ENCODE assay signal across 15 cellular contexts in the genomic region with DNA sequence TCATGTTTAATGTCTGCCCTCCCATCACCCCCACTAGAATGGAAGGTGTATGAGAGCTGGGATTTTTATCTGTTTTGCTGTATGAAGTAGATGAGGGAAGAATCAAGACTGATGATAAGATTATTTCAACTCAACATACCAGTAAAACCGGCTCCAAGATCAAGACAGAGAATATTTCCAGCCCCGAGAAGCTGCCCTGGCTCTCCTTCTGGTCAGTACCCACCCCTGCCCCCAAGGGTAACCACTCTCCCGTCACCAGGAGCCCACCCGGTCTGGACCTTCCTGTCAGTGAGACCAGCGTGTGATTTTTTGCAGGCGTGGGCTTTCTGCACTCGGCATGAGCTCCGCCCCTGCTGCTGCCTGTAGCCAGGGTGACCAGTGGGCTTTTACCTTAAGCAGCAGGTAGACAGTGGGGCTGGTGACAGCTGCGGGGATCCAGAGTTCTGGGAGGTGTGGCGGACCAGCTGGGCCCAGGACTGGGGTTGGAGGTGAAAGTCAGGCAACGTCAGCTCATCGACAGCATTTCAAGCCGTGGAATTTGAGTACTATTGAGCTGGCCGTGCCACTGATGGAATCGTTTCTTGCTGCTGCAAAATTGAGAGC. TPM values are rescaled to one million over a fixed set of nuclear protein-coding genes. Genes with fewer than 3 reads are reported as not detected.
DNase-seq lines count a peak whose midpoint lies in the region; ATAC-seq and TF ChIP-seq lines count a peak whose summit lies in the region.
"Had no signal": no experiment of that assay in that cellular context is flagged by ENCODE, and none has a peak within 500 bp of the region (broad histone marks: within the 10 kb centered on the region; RNA-seq: fewer than 3 reads in every experiment).

No MANE protein-coding gene starts in this region.

- intact Hi-C loops in A673 (cut with micrococcal nuclease; ENCODE audit: unreplicated experiment), result no loop called here
- intact Hi-C loops in PC-3 (cut with micrococcal nuclease), result loop anchor here (5.0 kb wide), 1 partner anchor 42 kb away; no protein-coding TSS in a partner anchor

- H3F3A ChIP-seq in PC-3 (ENCODE audit: low read length, unreplicated experiment), result no peaks in the 10 kb centered on the region

- H3K9me3 ChIP-seq in A673 (ENCODE audit: low read depth, low read length, poor library complexity, severe bottlenecking) (no peaks in the 10 kb centered on the region), PC-3 (ENCODE audit: low read length) (no peaks in the 10 kb centered on the region)
- H3K9me3 ChIP-seq: BLaER1 had no signal

- POLR2A ChIA-PET in A673 (lab: Charles Lee; ENCODE audit: low non-redundant PET) (no interaction called here), PC-3 (lab: Charles Lee; ENCODE audit: unreplicated experiment) (no interaction called here)

- peak overlapping the region; percentile 13 for H3K27ac ChIP-seq in A673 (ENCODE audit: low read depth, low read length, poor library complexity, severe bottlenecking)
- H3K27ac ChIP-seq in PC-3 (ENCODE audit: low read length), result no peak overlapping the region
- H3K27ac ChIP-seq: BLaER1, HL-60, SK-N-MC had no signal

- H4K20me1 ChIP-seq in PC-3 (ENCODE audit: low read length), result no peaks in the 10 kb centered on the region
- H4K20me1 ChIP-seq: BLaER1 had no signal

- no peaks in the 10 kb centered on the region for H3K27me3 Mint-ChIP-seq in osteocyte (ENCODE audit: unreplicated experiment)

- H3K27ac Mint-ChIP-seq in osteocyte (ENCODE audit: unreplicated experiment), result peak overlapping the region; percentile 25
- H3K27ac Mint-ChIP-seq: H9 had no signal

- H3K9me3 Mint-ChIP-seq in osteocyte (ENCODE audit: unreplicated experiment), result no peaks in the 10 kb centered on the region
- H3K9me3 Mint-ChIP-seq: H9 had no signal

- H3K9me2 ChIP-seq in PC-3 (replicated peaks; ENCODE audit: low read length), result no peaks in the 10 kb centered on the region

- no TSS peak for BruUV-seq in A673 (replicated peaks; lab: Mats Ljungman, UMichigan)
- no TSS peak for BruUV-seq in PC-3 (replicated peaks; lab: Mats Ljungman, UMichigan)

- H3K4me1 ChIP-seq in A673 (ENCODE audit: insufficient read depth, low read length, poor library complexity, severe bottlenecking) (peaks cover 16% of the 10 kb centered on the region), PC-3 (ENCODE audit: insufficient read depth, low read length) (peaks cover 45% of the 10 kb centered on the region)

- H2AFZ ChIP-seq in PC-3 (ENCODE audit: low read length), result no peak overlapping the region

- no peaks in the 10 kb centered on the region for H3K36me3 ChIP-seq in A673 (ENCODE audit: insufficient read depth, low read length, poor library complexity, severe bottlenecking)
- H3K36me3 ChIP-seq in PC-3 (ENCODE audit: low read depth, low read length), result no peaks in the 10 kb centered on the region
- H3K36me3 ChIP-seq: BLaER1 had no signal

- no peaks in the 10 kb centered on the region for H3K36me3 Mint-ChIP-seq in osteocyte (ENCODE audit: unreplicated experiment)

- H3K9ac ChIP-seq in PC-3 (ENCODE audit: low read length), result no peak overlapping the region
- H3K9ac ChIP-seq: BLaER1 had no signal

- no peak overlapping the region; the same call in 1 of the 2 replicates for H3K4me2 ChIP-seq in PC-3 (ENCODE audit: low read length)
- H3K4me2 ChIP-seq: BLaER1 had no signal

- DNase-seq in A673 (ENCODE audit: low spot score) (no peak), PC-3 (peak; percentile 37), epithelial cell of esophagus (ENCODE audit: low read depth) (peak; percentile 41), osteocyte (ENCODE audit: extremely low spot score, unreplicated experiment) (no peak), NCI-H2171 (lab: John Stamatoyannopoulos, UW) (no peak), H4 (ENCODE audit: low spot score) (no peak)
- DNase-seq in activated effector memory CD4-positive, alpha-beta T cell treated with anti-CD3 and anti-CD28 coated beads, Interleukin-2, amount 50 U/mL, for 16 hours, result no peak
- DNase-seq: KG1, NCI-H1092, NCI-H226, NCI-H526 treated with DMSO at 0.1 percent for 48 hours had no signal

- no peak for TF ChIP-seq CTCF in A673 (conservative IDR thresholded peaks at IDR 0.05; ENCODE audit: low read depth, low read length)
- no peak for TF ChIP-seq CTCF in PC-3 (conservative IDR thresholded peaks at IDR 0.05; ENCODE audit: low read depth, low read length)
- TF ChIP-seq CTCF in epithelial cell of esophagus (IDR thresholded peaks at IDR 0.05; ENCODE audit: insufficient read depth, low read depth, low read length, missing control alignments), result no peak
- no peak for TF ChIP-seq CTCF in osteocyte (IDR thresholded peaks at IDR 0.05)

- CTCF ChIA-PET in A673 (lab: Charles Lee), result interaction anchor here (1.0 kb wide), 1 partner anchor 17 kb away, joined by 3 read pairs; no protein-coding TSS in a partner anchor
- CTCF ChIA-PET in PC-3 (lab: Charles Lee), result no interaction called here

- no peak for ATAC-seq in PC-3

- H3K27me3 ChIP-seq in A673 (replicated peaks; ENCODE audit: insufficient read depth, low read depth, low read length, poor library complexity) (no peaks in the 10 kb centered on the region), PC-3 (ENCODE audit: low read length) (no peaks in the 10 kb centered on the region)
- H3K27me3 ChIP-seq: BLaER1 had no signal

- H3K79me2 ChIP-seq in PC-3 (ENCODE audit: low read length), result no peaks in the 10 kb centered on the region

- H3K4me1 Mint-ChIP-seq in osteocyte (ENCODE audit: unreplicated experiment), result peaks cover 80% of the 10 kb centered on the region

- H3K4me3 ChIP-seq in A673 (ENCODE audit: low read depth, low read length, poor library complexity, severe bottlenecking) (no peak overlapping the region), PC-3 (ENCODE audit: low read length) (no peak overlapping the region), epithelial cell of esophagus (ENCODE audit: low read length) (no peak overlapping the region)
- H3K4me3 ChIP-seq: BLaER1, SK-N-MC had no signal

- no peak overlapping the region for H3K4me3 Mint-ChIP-seq in osteocyte (ENCODE audit: unreplicated experiment)
- H3K4me3 Mint-ChIP-seq: H9 had no signal

RNA-seq across cellular contexts. Expression of a gene that starts 25.6 kb away (rescaled TPM):
- total RNA-seq in A673 (2021) (1,117 and 1,141 TPM in 2 replicates), PC-3 (2014; rRNA removed) (1,363 and 1,371 TPM in 2 replicates), osteocyte (1,770 and 1,792 TPM in 2 replicates)
- 2,177 and 2,312 TPM in 2 replicates for total RNA-seq in H4 (2014; rRNA removed; shearing (Covaris generic))

RNA-seq across cellular contexts. Expression of a gene that starts 49.1 kb away (rescaled TPM):
- total RNA-seq in A673 (2021) (0.09 and 0.13 TPM in 2 replicates), PC-3 (2014; rRNA removed) (29.7 and 33.1 TPM in 2 replicates), osteocyte (16.8 and 20.0 TPM in 2 replicates)
- 0.14 TPM in 1 of 2 replicates, not detected in the other for total RNA-seq in H4 (2014; rRNA removed; shearing (Covaris generic))

RNA-seq across cellular contexts. Expression of a gene that starts 55.9 kb away (rescaled TPM):
- total RNA-seq in A673 (2021), result 31.7 and 36.7 TPM in 2 replicates
- total RNA-seq in PC-3 (2014; rRNA removed), result 7.8 and 9.0 TPM in 2 replicates
- total RNA-seq in osteocyte, result 24.0 and 26.6 TPM in 2 replicates
- total RNA-seq in H4 (2014; rRNA removed; shearing (Covaris generic)), result 19.9 and 23.0 TPM in 2 replicates

Comparison
In these comparisons a context has a peak if more than half of its experiments do, and no peak if none do; other contexts are left out.
1. DNase-seq: peak in PC-3 (single experiment) and epithelial cell of esophagus (single experiment); none in A673 (single experiment), osteocyte (single experiment), NCI-H2171 (single experiment), activated effector memory CD4-positive, alpha-beta T cell treated with anti-CD3 and anti-CD28 coated beads, Interleukin-2, amount 50 U/mL, for 16 hours (single experiment) and H4 (single experiment).
2. RNA of a gene that starts 49.1 kb away (total RNA-seq): 29.7 to 33.1 TPM in PC-3 and 16.8 to 20.0 TPM in osteocyte; 0.14 TPM in H4 and 0.09 to 0.13 TPM in A673; every median in the first group is over 10 times any median in the second.